ENCODE assay signal across 1 cellular context in genomic region chr15:70584838-70585706, GRCh38.
TF ChIP-seq lines count a peak whose summit lies in the region.

No MANE protein-coding gene starts in this region.

TF ChIP-seq in HEK293, 187 proteins besides CTCF, POLR2A, EP300 and RAD21 (continued from another document and continues in another):
- TF ChIP-seq PRDM10 (tag by site-specific recombination; IDR thresholded peaks at IDR 0.05) (no peak), ZNF692 (tag by site-specific recombination; IDR thresholded peaks at IDR 0.05) (peak; percentile 66), ZNF341 (tag by site-specific recombination; IDR thresholded peaks at IDR 0.05; ENCODE audit: low read depth) (peak; percentile 40; the same call in 1 of the 2 replicates), ZNF580 (tag by site-specific recombination; IDR thresholded peaks at IDR 0.05) (0 out of 2 replicates have a peak, but pooled peaks have one; percentile 20), ZNF155 (tag by site-specific recombination; IDR thresholded peaks at IDR 0.05) (no peak), PATZ1 (tag by site-specific recombination; IDR thresholded peaks at IDR 0.05) (peak; percentile 79), MYNN (tag by site-specific recombination; IDR thresholded peaks at IDR 0.05; ENCODE audit: borderline replicate concordance) (no peak), OVOL3 (tag by site-specific recombination; IDR thresholded peaks at IDR 0.05) (no peak), GLIS1 (tag by site-specific recombination; IDR thresholded peaks at IDR 0.05) (peak; percentile 28; the same call in 1 of the 2 replicates), ZNF423 (tag by site-specific recombination; IDR thresholded peaks at IDR 0.05) (no peak), ZNF138 (tag by site-specific recombination; IDR thresholded peaks at IDR 0.05; ENCODE audit: borderline replicate concordance) (no peak), ZBTB10 (tag by site-specific recombination; IDR thresholded peaks at IDR 0.05) (no peak), SALL2 (tag by site-specific recombination; IDR thresholded peaks at IDR 0.05; ENCODE audit: borderline replicate concordance) (no peak), ZNF792 (tag by site-specific recombination; IDR thresholded peaks at IDR 0.05) (no peak), ZNF433 (tag by site-specific recombination; IDR thresholded peaks at IDR 0.05; ENCODE audit: low read depth) (no peak), ZNF544 (tag by site-specific recombination; IDR thresholded peaks at IDR 0.05) (no peak), KLF10 (tag by site-specific recombination; IDR thresholded peaks at IDR 0.05) (peak; percentile 36; the same call in 1 of the 2 replicates), ZBTB48 (tag by site-specific recombination; IDR thresholded peaks at IDR 0.05) (peak; percentile 60), ZNF561 (tag by site-specific recombination; IDR thresholded peaks at IDR 0.05; ENCODE audit: borderline replicate concordance) (peak; percentile 92), ZEB2 (tag by site-specific recombination; IDR thresholded peaks at IDR 0.05) (peak; percentile 76), ZNF335 (tag by site-specific recombination; conservative IDR thresholded peaks at IDR 0.05) (peak; percentile 50; the same call in 1 of the 2 replicates), ZBTB20 (tag by site-specific recombination; IDR thresholded peaks at IDR 0.05) (peak; percentile 82), ZNF747 (tag by site-specific recombination; IDR thresholded peaks at IDR 0.05) (no peak), KLF16 (tag by site-specific recombination; IDR thresholded peaks at IDR 0.05) (0 out of 2 replicates have a peak, but pooled peaks have one; percentile 30), ZNF658 (tag by site-specific recombination; IDR thresholded peaks at IDR 0.05) (no peak), ZNF18 (tag by site-specific recombination; IDR thresholded peaks at IDR 0.05) (no peak), ZNF518A (tag by site-specific recombination; conservative IDR thresholded peaks at IDR 0.05; ENCODE audit: low read depth) (0 out of 2 replicates have a peak, but pooled peaks have one; percentile 21), HOXA7 (CRISPR knock-in tag; IDR thresholded peaks at IDR 0.05; ENCODE audit: borderline replicate concordance) (no peak), GLIS2 (tag by site-specific recombination; IDR thresholded peaks at IDR 0.05) (peak; percentile 69), ZBTB11 (tag by site-specific recombination; conservative IDR thresholded peaks at IDR 0.05; ENCODE audit: low read depth) (no peak), MZF1 (tag by site-specific recombination; IDR thresholded peaks at IDR 0.05; ENCODE audit: borderline replicate concordance) (no peak), WT1 (tag by site-specific recombination; IDR thresholded peaks at IDR 0.05) (peak; percentile 23; the same call in 1 of the 2 replicates), ZNF121 (tag by site-specific recombination; IDR thresholded peaks at IDR 0.05) (no peak), ZBTB1 (tag by site-specific recombination; IDR thresholded peaks at IDR 0.05) (no peak)
